17 cellular contexts compared by ENCODE assay signal in the genomic region with DNA sequence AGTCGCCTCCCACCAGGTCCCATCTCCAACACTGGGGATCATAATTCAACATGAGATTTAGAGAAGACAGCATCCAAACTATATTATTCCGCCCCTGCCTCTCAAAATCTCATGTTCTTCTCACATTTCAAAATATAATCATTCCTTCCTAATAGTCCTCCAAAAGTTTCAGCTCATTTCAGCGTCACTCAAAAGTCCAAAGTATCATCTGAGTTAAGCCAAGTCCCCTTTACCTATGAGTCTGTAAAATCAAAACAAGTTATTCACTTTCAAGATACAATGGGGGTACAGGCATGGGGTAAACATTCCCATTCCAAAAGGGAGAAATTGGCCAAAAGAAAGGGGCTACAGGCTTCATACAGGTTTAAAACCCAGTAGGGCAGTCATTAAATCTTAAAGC. TPM values are rescaled to one million over a fixed set of nuclear protein-coding genes. Genes with fewer than 3 reads are reported as not detected.
DNase-seq lines count a peak whose midpoint lies in the region; ATAC-seq lines count a peak whose summit lies in the region.
"Had no signal": no experiment of that assay in that cellular context is flagged by ENCODE, and none has a peak within 500 bp of the region (broad histone marks: within the 10 kb centered on the region; RNA-seq: fewer than 3 reads in every experiment).

No MANE protein-coding gene starts in this region.

- H3K9me3 Mint-ChIP-seq in T-helper 1 cell treated with Interleukin-12 subunit alpha and Interleukin-12 subunit beta and Interleukin-4 antibody, amounts not matched to agents 30 μg/mL and 1 μg/mL, for 36 hours: no peaks in the 10 kb centered on the region
- peaks cover 7% of the 10 kb centered on the region for H3K9me3 Mint-ChIP-seq in stimulated activated naive CD8-positive, alpha-beta T cell treated with anti-CD3 and anti-CD28 coated beads, Interleukin-15, Interleukin-2, amounts not matched to agents 100 ng/mL and 50 ng/mL, for 24 hours
- peaks cover 9 to 15% of the 10 kb centered on the region in 2 donors for H3K9me3 Mint-ChIP-seq in stimulated activated naive CD8-positive, alpha-beta T cell treated with anti-CD3 and anti-CD28 coated beads, Interleukin-15, amount 100 ng/mL, for 72 hours
- H3K9me3 Mint-ChIP-seq: GM23338 had no signal

- peaks cover 62% of the 10 kb centered on the region for H3K4me1 Mint-ChIP-seq in T-helper 1 cell treated with Interleukin-12 subunit alpha and Interleukin-12 subunit beta and Interleukin-4 antibody, amounts not matched to agents 30 μg/mL and 1 μg/mL, for 36 hours (ENCODE audit: low read depth)
- peaks cover 71% of the 10 kb centered on the region for H3K4me1 Mint-ChIP-seq in stimulated activated naive CD8-positive, alpha-beta T cell treated with anti-CD3 and anti-CD28 coated beads, Interleukin-15, Interleukin-2, amounts not matched to agents 100 ng/mL and 50 ng/mL, for 24 hours (ENCODE audit: low read depth)
- peaks cover 79% of the 10 kb centered on the region for H3K4me1 Mint-ChIP-seq in stimulated activated naive CD8-positive, alpha-beta T cell treated with anti-CD3 and anti-CD28 coated beads, Interleukin-15, amount 100 ng/mL, for 72 hours

- no peak overlapping the region for H3K4me3 Mint-ChIP-seq in T-helper 1 cell treated with Interleukin-12 subunit alpha and Interleukin-12 subunit beta and Interleukin-4 antibody, amounts not matched to agents 30 μg/mL and 1 μg/mL, for 36 hours
- no peak overlapping the region for H3K4me3 Mint-ChIP-seq in stimulated activated naive CD8-positive, alpha-beta T cell treated with anti-CD3 and anti-CD28 coated beads, Interleukin-15, Interleukin-2, amounts not matched to agents 100 ng/mL and 50 ng/mL, for 24 hours
- H3K4me3 Mint-ChIP-seq in stimulated activated naive CD8-positive, alpha-beta T cell treated with anti-CD3 and anti-CD28 coated beads, Interleukin-15, amount 100 ng/mL, for 72 hours: no peak overlapping the region
- H3K4me3 Mint-ChIP-seq: GM23338 had no signal

- peaks cover 50% of the 10 kb centered on the region for H3K36me3 Mint-ChIP-seq in T-helper 1 cell treated with Interleukin-12 subunit alpha and Interleukin-12 subunit beta and Interleukin-4 antibody, amounts not matched to agents 30 μg/mL and 1 μg/mL, for 36 hours (ENCODE audit: low read depth)
- peaks cover 49% of the 10 kb centered on the region for H3K36me3 Mint-ChIP-seq in stimulated activated naive CD8-positive, alpha-beta T cell treated with anti-CD3 and anti-CD28 coated beads, Interleukin-15, Interleukin-2, amounts not matched to agents 100 ng/mL and 50 ng/mL, for 24 hours (ENCODE audit: low read depth)

- H3K27ac Mint-ChIP-seq in T-helper 1 cell treated with Interleukin-12 subunit alpha and Interleukin-12 subunit beta and Interleukin-4 antibody, amounts not matched to agents 30 μg/mL and 1 μg/mL, for 36 hours: peak overlapping the region; percentile 69
- H3K27ac Mint-ChIP-seq in stimulated activated naive CD8-positive, alpha-beta T cell treated with anti-CD3 and anti-CD28 coated beads, Interleukin-15, Interleukin-2, amounts not matched to agents 100 ng/mL and 50 ng/mL, for 24 hours: peak overlapping the region; percentile 78
- H3K27ac Mint-ChIP-seq in stimulated activated naive CD8-positive, alpha-beta T cell treated with anti-CD3 and anti-CD28 coated beads, Interleukin-15, amount 100 ng/mL, for 72 hours: no peak overlapping the region
- H3K27ac Mint-ChIP-seq: GM23338 had no signal

- no peak for ATAC-seq in stimulated activated naive CD8-positive, alpha-beta T cell treated with anti-CD3 and anti-CD28 coated beads, Interleukin-15, amount 100 ng/mL, for 72 hours
- ATAC-seq in left lobe of liver: peak; percentile 66
- ATAC-seq in HG02970 (IDR thresholded peaks at IDR 0.05; ENCODE audit: low FRiP score, unreplicated experiment): no peak
- ATAC-seq in GM21423 (IDR thresholded peaks at IDR 0.05; ENCODE audit: unreplicated experiment): no peak
- ATAC-seq: GM12878 had no signal

- no peaks in the 10 kb centered on the region for H3K27me3 Mint-ChIP-seq in T-helper 1 cell treated with Interleukin-12 subunit alpha and Interleukin-12 subunit beta and Interleukin-4 antibody, amounts not matched to agents 30 μg/mL and 1 μg/mL, for 36 hours (ENCODE audit: low read depth)
- no peaks in the 10 kb centered on the region for H3K27me3 Mint-ChIP-seq in stimulated activated naive CD8-positive, alpha-beta T cell treated with anti-CD3 and anti-CD28 coated beads, Interleukin-15, Interleukin-2, amounts not matched to agents 100 ng/mL and 50 ng/mL, for 24 hours
- no peaks in the 10 kb centered on the region for H3K27me3 Mint-ChIP-seq in stimulated activated naive CD8-positive, alpha-beta T cell treated with anti-CD3 and anti-CD28 coated beads, Interleukin-15, amount 100 ng/mL, for 72 hours

- DNase-seq in T-helper 1 cell (no peak), left lobe of liver (ENCODE audit: low spot score) (no peak)
- DNase-seq in stimulated activated naive CD8-positive, alpha-beta T cell treated with anti-CD3 and anti-CD28 coated beads, Interleukin-15, amount 100 ng/mL, for 72 hours: no peak
- no peak for DNase-seq in activated CD8-positive, alpha-beta memory T cell treated with anti-CD3 and anti-CD28 coated beads, Interleukin-2, amount 50 U/mL, for 4 hours
- DNase-seq: DMS 273 treated with DMSO at 0.1 percent for 48 hours; GDM1; NCI-H187 treated with DMSO at 0.1 percent for 48 hours; NCI-H446 treated with DMSO at 0.1 percent for 48 hours; NK-92 treated with Interleukin-12 subunit alpha and Interleukin-12 subunit beta, amount 100 ng/mL, for 24 hours; OCI-M1; SIG-M5 had no signal

RNA-seq across cellular contexts. Expression of a gene that starts 39.5 kb away (rescaled TPM):
- total RNA-seq in left lobe of liver: 1.1 TPM

RNA-seq across cellular contexts. Expression of a gene that starts 43.0 kb away (rescaled TPM):
- total RNA-seq in left lobe of liver: 26.9 TPM

Comparison
In these comparisons a context has a peak if more than half of its experiments do, and no peak if none do; other contexts are left out.
1. H3K27ac Mint-ChIP-seq: peak in T-helper 1 cell treated with Interleukin-12 subunit alpha and Interleukin-12 subunit beta and Interleukin-4 antibody, amounts not matched to agents 30 μg/mL and 1 μg/mL, for 36 hours (single experiment) and stimulated activated naive CD8-positive, alpha-beta T cell treated with anti-CD3 and anti-CD28 coated beads, Interleukin-15, Interleukin-2, amounts not matched to agents 100 ng/mL and 50 ng/mL, for 24 hours (single experiment); none in stimulated activated naive CD8-positive, alpha-beta T cell treated with anti-CD3 and anti-CD28 coated beads, Interleukin-15, amount 100 ng/mL, for 72 hours (0 of 2).